14 cellular contexts compared by ENCODE assay signal in the genomic region with DNA sequence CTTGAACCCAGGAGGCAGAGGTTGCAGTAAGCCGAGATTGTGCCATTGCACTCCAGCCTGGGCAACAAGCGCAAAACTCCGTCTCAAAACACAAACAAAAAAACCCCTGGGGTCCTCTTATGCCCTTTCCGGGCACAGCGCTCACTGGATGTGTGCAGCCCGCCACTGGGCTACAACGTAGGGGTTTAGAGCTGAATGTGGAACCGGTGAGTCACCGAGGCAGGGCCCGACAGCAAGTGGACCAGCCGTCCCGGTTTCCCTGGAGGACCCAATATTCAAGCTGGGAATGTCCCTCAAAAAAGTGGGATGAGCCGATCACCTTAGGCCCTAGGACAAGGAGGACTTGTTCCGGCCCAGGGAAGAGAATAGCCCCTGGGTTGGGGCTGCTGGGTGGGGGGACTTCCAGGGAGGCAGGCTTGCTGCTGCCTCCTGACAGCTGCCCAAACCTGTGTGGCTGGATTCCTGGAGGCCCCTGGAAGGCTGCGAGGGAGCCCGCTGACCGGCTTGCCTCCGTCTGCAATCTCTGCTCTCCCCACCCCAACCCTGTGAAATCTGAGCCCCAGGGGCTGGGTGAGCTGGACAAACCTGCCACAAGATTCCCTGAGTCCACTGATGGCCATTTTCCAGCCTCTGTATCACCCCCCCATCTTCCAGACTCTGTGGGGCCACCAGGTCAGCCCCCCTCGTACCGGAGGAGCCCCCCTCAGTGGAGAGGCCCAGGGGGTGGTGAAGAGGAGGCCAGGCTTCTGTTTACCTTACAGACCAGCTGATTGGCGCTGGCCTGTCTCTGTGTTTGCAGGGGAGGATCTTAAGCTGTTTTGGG. TPM values are rescaled to one million over a fixed set of nuclear protein-coding genes. Genes with fewer than 3 reads are reported as not detected.
DNase-seq lines count a peak whose midpoint lies in the region; ATAC-seq, FAIRE-seq and TF ChIP-seq lines count a peak whose summit lies in the region.
"Had no signal": no experiment of that assay in that cellular context is flagged by ENCODE, and none has a peak within 500 bp of the region (broad histone marks: within the 10 kb centered on the region; RNA-seq: fewer than 3 reads in every experiment).

No MANE protein-coding gene starts in this region.

- FAIRE-seq in HTR-8/SVneo (lab: Jason Lieb, UNC), result peak; percentile 23

- H3K4me3 ChIP-seq in SJCRH30 (peak overlapping the region; percentile 9; the same call in 1 of the 2 replicates), WERI-Rb-1 (ENCODE audit: low read depth, low read length) (no peak overlapping the region)
- H3K4me3 ChIP-seq: psoas muscle had no signal

- H3K27ac ChIP-seq in SJCRH30, result no peak overlapping the region; the same call in 1 of the 2 replicates
- H3K27ac ChIP-seq in WERI-Rb-1, result no peak overlapping the region
- H3K27ac ChIP-seq: psoas muscle had no signal

- H3K27me3 ChIP-seq in SJCRH30, result peaks cover 39% of the 10 kb centered on the region
- H3K27me3 ChIP-seq in WERI-Rb-1 (ENCODE audit: insufficient read depth, low read depth, severe bottlenecking), result no peaks in the 10 kb centered on the region

- peaks cover 34% of the 10 kb centered on the region for H3K4me1 ChIP-seq in SJCRH30

- ATAC-seq in HG02759 (IDR thresholded peaks at IDR 0.05; ENCODE audit: unreplicated experiment), result no peak
- ATAC-seq: left colon, psoas muscle had no signal

- DNase-seq in HTR-8/SVneo (ENCODE audit: insufficient read length, low spot score), result peak; percentile 43
- peak; percentile 72 to 75 for DNase-seq in SJCRH30
- peak; percentile 57 for DNase-seq in iPS-NIHi11 (ENCODE audit: low spot score)
- peak; percentile 23 for DNase-seq in renal cortical epithelial cell (ENCODE audit: low read depth)
- no peak for DNase-seq in WERI-Rb-1
- DNase-seq in NCI-H1092 treated with DMSO at 0.1 percent for 48 hours (lab: John Stamatoyannopoulos, UW), result no peak
- DNase-seq: activated naive CD4-positive, alpha-beta T cell treated with anti-CD3 and anti-CD28 coated beads for 36 hours; DMS79 treated with DMSO at 0.1 percent for 48 hours; NCI-H146; psoas muscle; T-helper 1 cell had no signal

- TF ChIP-seq CTCF in WERI-Rb-1 (IDR thresholded peaks at IDR 0.05; ENCODE audit: low read depth, low read length), result no peak

- no peaks in the 10 kb centered on the region for H3K9me3 ChIP-seq in SJCRH30 (replicated peaks)
- no peaks in the 10 kb centered on the region for H3K9me3 ChIP-seq in WERI-Rb-1 (ENCODE audit: severe bottlenecking)
- H3K9me3 ChIP-seq: psoas muscle had no signal

- H3K36me3 ChIP-seq in SJCRH30 (no peaks in the 10 kb centered on the region), WERI-Rb-1 (no peaks in the 10 kb centered on the region; the same call in 1 of the 2 replicates)

RNA-seq across cellular contexts. Expression of gene CLDN9, which starts 2.9 kb away (rescaled TPM):
- not detected in 2 replicates for total RNA-seq in SJCRH30 (2014; rRNA removed; shearing (Covaris generic))
- total RNA-seq in renal cortical epithelial cell, result 0.20 and 0.35 TPM in 2 replicates
- total RNA-seq: activated naive CD4-positive, alpha-beta T cell treated with anti-CD3 and anti-CD28 coated beads for 36 hours; cerebellum had no signal

RNA-seq across cellular contexts. Expression of gene CLDN6, which starts 8.2 kb away (rescaled TPM):
- total RNA-seq in SJCRH30 (2014; rRNA removed; shearing (Covaris generic)), result not detected in 2 replicates
- total RNA-seq in renal cortical epithelial cell, result 0.70 and 26.6 TPM in 2 replicates
- total RNA-seq: activated naive CD4-positive, alpha-beta T cell treated with anti-CD3 and anti-CD28 coated beads for 36 hours; cerebellum; left colon; psoas muscle had no signal

RNA-seq across cellular contexts. Expression of gene TNFRSF12A, which starts 10.4 kb away (rescaled TPM):
- 29.0 and 32.1 TPM in 2 replicates for total RNA-seq in SJCRH30 (2014; rRNA removed; shearing (Covaris generic))
- 196 and 480 TPM in 2 replicates for total RNA-seq in renal cortical epithelial cell

RNA-seq across cellular contexts. Expression of gene HCFC1R1, which starts 14.0 kb away (rescaled TPM):
- 16.8 and 18.9 TPM in 2 replicates for total RNA-seq in SJCRH30 (2014; rRNA removed; shearing (Covaris generic))
- total RNA-seq in renal cortical epithelial cell, result 8.5 and 13.0 TPM in 2 replicates

RNA-seq across cellular contexts. Expression of gene THOC6, which starts 14.1 kb away (rescaled TPM):
- 25.5 and 29.4 TPM in 2 replicates for total RNA-seq in SJCRH30 (2014; rRNA removed; shearing (Covaris generic))
- 13.5 and 13.7 TPM in 2 replicates for total RNA-seq in renal cortical epithelial cell

Comparison
In these comparisons a context has a peak if more than half of its experiments do, and no peak if none do; other contexts are left out.
1. DNase-seq: peak in HTR-8/SVneo (single experiment), SJCRH30 (2 of 2), iPS-NIHi11 (single experiment) and renal cortical epithelial cell (single experiment); none in WERI-Rb-1 (single experiment) and NCI-H1092 treated with DMSO at 0.1 percent for 48 hours (single experiment).